14 cellular contexts compared by ENCODE assay signal in the genomic region with DNA sequence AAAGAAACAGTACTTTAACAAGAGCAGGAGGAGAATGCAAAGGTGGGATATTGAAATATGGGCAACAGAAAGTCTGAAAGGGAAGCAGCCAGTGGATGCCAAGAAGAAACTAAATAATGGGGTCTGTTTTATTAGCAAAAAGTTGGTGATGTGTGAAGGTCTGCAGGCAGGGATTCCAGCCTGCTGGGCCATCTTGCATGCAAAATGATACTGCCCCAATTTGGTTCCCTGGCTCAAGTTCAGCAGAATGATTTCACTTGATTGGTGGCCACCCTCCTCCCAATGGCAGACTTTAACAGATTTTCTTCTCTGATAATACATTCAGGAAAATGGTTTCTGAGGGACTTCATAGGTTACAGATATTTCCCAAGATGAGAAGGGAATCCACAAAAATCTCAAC.
"Had no signal": no experiment of that assay in that cellular context is flagged by ENCODE, and none has a peak within 500 bp of the region (broad histone marks: within the 10 kb centered on the region; RNA-seq: fewer than 3 reads in every experiment).

No MANE protein-coding gene starts in this region.

- H3K27ac Mint-ChIP-seq: activated CD4-positive, alpha-beta memory T cell treated with anti-CD3 and anti-CD28 coated beads, Interleukin-2, amount 10 ng/mL, durations not matched to agents 7 days and 5 days; activated CD4-positive, alpha-beta T cell treated with anti-CD3 and anti-CD28 coated beads for 36 hours; activated naive CD4-positive, alpha-beta T cell treated with anti-CD3 and anti-CD28 coated beads, Interleukin-2, amount 50 U/mL, for 24 hours; stimulated activated effector memory CD8-positive, alpha-beta T cell treated with anti-CD3 and anti-CD28 coated beads, Interleukin-12 subunit alpha, Interleukin-12 subunit beta, amount 100 ng/mL, for 72 hours; T-helper 1 cell treated with Interleukin-12 subunit alpha and Interleukin-12 subunit beta and Interleukin-4 antibody, amounts not matched to agents 30 μg/mL and 1 μg/mL, for 36 hours had no signal

- ATAC-seq: stimulated activated effector memory CD8-positive, alpha-beta T cell treated with anti-CD3 and anti-CD28 coated beads, Interleukin-12 subunit alpha, Interleukin-12 subunit beta, amount 100 ng/mL, for 72 hours had no signal

- H3K36me3 ChIP-seq: adrenal gland, esophagus squamous epithelium, vagina had no signal

- H3K27me3 Mint-ChIP-seq: activated CD4-positive, alpha-beta T cell treated with anti-CD3 and anti-CD28 coated beads for 36 hours; activated naive CD4-positive, alpha-beta T cell treated with anti-CD3 and anti-CD28 coated beads, Interleukin-2, amount 50 U/mL, for 24 hours had no signal

- H3K4me1 ChIP-seq: esophagus squamous epithelium, vagina had no signal

- H3K4me1 Mint-ChIP-seq: stimulated activated effector memory CD8-positive, alpha-beta T cell treated with anti-CD3 and anti-CD28 coated beads, Interleukin-12 subunit alpha, Interleukin-12 subunit beta, amount 100 ng/mL, for 72 hours had no signal

- H3K4me3 ChIP-seq: adrenal gland, coronary artery, esophagus squamous epithelium, vagina had no signal

- H3K9me3 ChIP-seq: adrenal gland, esophagus squamous epithelium, vagina had no signal

- H3K36me3 Mint-ChIP-seq: activated naive CD4-positive, alpha-beta T cell treated with anti-CD3 and anti-CD28 coated beads, Interleukin-2, amount 50 U/mL, for 24 hours; stimulated activated effector memory CD8-positive, alpha-beta T cell treated with anti-CD3 and anti-CD28 coated beads, Interleukin-12 subunit alpha, Interleukin-12 subunit beta, amount 100 ng/mL, for 72 hours had no signal

- H3K4me3 Mint-ChIP-seq: activated CD4-positive, alpha-beta memory T cell treated with anti-CD3 and anti-CD28 coated beads, Interleukin-2, amount 10 ng/mL, durations not matched to agents 7 days and 5 days; activated CD4-positive, alpha-beta T cell treated with anti-CD3 and anti-CD28 coated beads for 36 hours; activated naive CD4-positive, alpha-beta T cell treated with anti-CD3 and anti-CD28 coated beads, Interleukin-2, amount 50 U/mL, for 24 hours; neural crest cell; stimulated activated effector memory CD8-positive, alpha-beta T cell treated with anti-CD3 and anti-CD28 coated beads, Interleukin-12 subunit alpha, Interleukin-12 subunit beta, amount 100 ng/mL, for 72 hours; T-helper 1 cell treated with Interleukin-12 subunit alpha and Interleukin-12 subunit beta and Interleukin-4 antibody, amounts not matched to agents 30 μg/mL and 1 μg/mL, for 36 hours had no signal

- H3K27ac ChIP-seq: adrenal gland, coronary artery, esophagus squamous epithelium, vagina had no signal

- DNase-seq: activated CD4-positive, alpha-beta memory T cell treated with anti-CD3 and anti-CD28 coated beads, Interleukin-2, amount 10 ng/mL, durations not matched to agents 7 days and 5 days; activated CD4-positive, alpha-beta T cell treated with anti-CD3 and anti-CD28 coated beads for 36 hours; activated effector memory CD4-positive, alpha-beta T cell treated with anti-CD3 and anti-CD28 coated beads, Interleukin-2, amount 50 U/mL, for 16 hours; activated T-cell treated with anti-CD3 and anti-CD28 coated beads, Interleukin-2, amount 50 U/mL, for 48 hours; esophagus squamous epithelium; hypothalamus; mesendoderm had no signal

- H3K9me3 Mint-ChIP-seq: activated CD4-positive, alpha-beta memory T cell treated with anti-CD3 and anti-CD28 coated beads, Interleukin-2, amount 10 ng/mL, durations not matched to agents 7 days and 5 days; activated naive CD4-positive, alpha-beta T cell treated with anti-CD3 and anti-CD28 coated beads, Interleukin-2, amount 50 U/mL, for 24 hours; neural crest cell; stimulated activated effector memory CD8-positive, alpha-beta T cell treated with anti-CD3 and anti-CD28 coated beads, Interleukin-12 subunit alpha, Interleukin-12 subunit beta, amount 100 ng/mL, for 72 hours; T-helper 1 cell treated with Interleukin-12 subunit alpha and Interleukin-12 subunit beta and Interleukin-4 antibody, amounts not matched to agents 30 μg/mL and 1 μg/mL, for 36 hours had no signal

- H3K27me3 ChIP-seq: adrenal gland, esophagus squamous epithelium, vagina had no signal
